Comparison of ENCODE assay signal across 8 cellular contexts in genomic region chr7:35800718-35801391, GRCh38. TPM values are rescaled to one million over a fixed set of nuclear protein-coding genes. Genes with fewer than 3 reads are reported as not detected.
DNase-seq lines count a peak whose midpoint lies in the region; ATAC-seq and TF ChIP-seq lines count a peak whose summit lies in the region.

TSS of gene SEPTIN7 (plus strand) at chr7:35801057. CDS start at chr7:35801210, 153 bp downstream.

- TF ChIP-seq CTCF in LNCaP clone FGC (IDR thresholded peaks at IDR 0.05; ENCODE audit: control insufficient read depth, extremely low read depth, insufficient read depth): no peak
- no peak for TF ChIP-seq CTCF in RWPE1 (conservative IDR thresholded peaks at IDR 0.05; ENCODE audit: low read depth)

- intact Hi-C loops in naive thymus-derived CD4-positive, alpha-beta T cell (cut with micrococcal nuclease): loop anchor here (1.0 to 10.0 kb wide), 20 partner anchors 15 to 1646 kb away; partner anchors contain the start of genes DPY19L1 (in 2 of the 2), EEPD1 (in 2 of the 2), ELMO1 (in 2 of the 2) and HERPUD2 (in 2 of the 2)

- peak within 1 kb of the TSS; percentile 95 for H3K4me3 Mint-ChIP-seq in activated T-helper 17 cell treated with anti-CD3 and anti-CD28 coated beads, Interleukin-2, amount 50 U/mL, for 72 hours
- peak within 1 kb of the TSS; percentile 78 to 98 (median 93) for H3K4me3 Mint-ChIP-seq in naive thymus-derived CD4-positive, alpha-beta T cell
- peak within 1 kb of the TSS; percentile 94 to 99 for H3K4me3 Mint-ChIP-seq in stimulated activated naive B cell treated with anti-CD40 and anti-IgM and Interleukin-4, amounts not matched to agents 10 μg/mL and 1 μg/mL and 100 μg/mL, for 72 hours

- H3K36me3 Mint-ChIP-seq in activated T-helper 17 cell treated with anti-CD3 and anti-CD28 coated beads, Interleukin-2, amount 50 U/mL, for 72 hours (ENCODE audit: low read depth): peaks cover 41% of the 10 kb centered on the region
- H3K36me3 Mint-ChIP-seq in naive thymus-derived CD4-positive, alpha-beta T cell: peaks cover 0 to 11% (median 5%) of the 10 kb centered on the region in 5 donors
- peaks cover 28 to 47% of the 10 kb centered on the region in 2 donors for H3K36me3 Mint-ChIP-seq in stimulated activated naive B cell treated with anti-CD40 and anti-IgM and Interleukin-4, amounts not matched to agents 10 μg/mL and 1 μg/mL and 100 μg/mL, for 72 hours

- no peaks in the 10 kb centered on the region for H3K9me3 Mint-ChIP-seq in activated T-helper 17 cell treated with anti-CD3 and anti-CD28 coated beads, Interleukin-2, amount 50 U/mL, for 72 hours
- no peaks in the 10 kb centered on the region for H3K9me3 Mint-ChIP-seq in naive thymus-derived CD4-positive, alpha-beta T cell
- no peaks in the 10 kb centered on the region for H3K9me3 Mint-ChIP-seq in stimulated activated naive B cell treated with anti-CD40 and anti-IgM and Interleukin-4, amounts not matched to agents 10 μg/mL and 1 μg/mL and 100 μg/mL, for 72 hours

- H3K4me1 Mint-ChIP-seq in activated T-helper 17 cell treated with anti-CD3 and anti-CD28 coated beads, Interleukin-2, amount 50 U/mL, for 72 hours: peaks cover 27% of the 10 kb centered on the region
- peaks cover 39 to 54% (median 47%) of the 10 kb centered on the region in 7 donors for H3K4me1 Mint-ChIP-seq in naive thymus-derived CD4-positive, alpha-beta T cell
- H3K4me1 Mint-ChIP-seq in stimulated activated naive B cell treated with anti-CD40 and anti-IgM and Interleukin-4, amounts not matched to agents 10 μg/mL and 1 μg/mL and 100 μg/mL, for 72 hours: peaks cover 37 to 65% of the 10 kb centered on the region in 2 donors

- DNase-seq in Daoy (ENCODE audit: low read depth) (peak; percentile 100), GOT3 (lab: John Stamatoyannopoulos, UW) (peak; percentile 98), LNCaP clone FGC (ENCODE audit: low read depth) (peak; percentile 96), RWPE1 (ENCODE audit: low spot score) (peak; percentile 97), fibroblast of gingiva (ENCODE audit: low read depth) (peak; percentile 99)
- peak; percentile 97 to 99 (median 99) for DNase-seq in naive thymus-derived CD4-positive, alpha-beta T cell
- peak; percentile 100 for DNase-seq in stimulated activated naive B cell treated with anti-CD40 and anti-IgM and Interleukin-4, amounts not matched to agents 10 μg/mL and 1 μg/mL and 100 μg/mL, for 72 hours

- H3K4me1 ChIP-seq in naive thymus-derived CD4-positive, alpha-beta T cell (ENCODE audit: control insufficient read depth in 2 of 2, insufficient read depth in 2 of 2, low read length in 2 of 2): peaks cover 30 to 42% of the 10 kb centered on the region in 2 donors

- peak; percentile 90 for ATAC-seq in activated T-helper 17 cell treated with anti-CD3 and anti-CD28 coated beads, Interleukin-2, amount 50 U/mL, for 72 hours (replicated peaks)
- ATAC-seq in naive thymus-derived CD4-positive, alpha-beta T cell: peak; percentile 96
- ATAC-seq in stimulated activated naive B cell treated with anti-CD40 and anti-IgM and Interleukin-4, amounts not matched to agents 10 μg/mL and 1 μg/mL and 100 μg/mL, for 72 hours (replicated peaks): peak; percentile 85 to 89

- peak within 1 kb of the TSS; percentile 89 for H3K27ac Mint-ChIP-seq in activated T-helper 17 cell treated with anti-CD3 and anti-CD28 coated beads, Interleukin-2, amount 50 U/mL, for 72 hours
- peak within 1 kb of the TSS; percentile 96 to 100 (median 99) for H3K27ac Mint-ChIP-seq in naive thymus-derived CD4-positive, alpha-beta T cell
- H3K27ac Mint-ChIP-seq in stimulated activated naive B cell treated with anti-CD40 and anti-IgM and Interleukin-4, amounts not matched to agents 10 μg/mL and 1 μg/mL and 100 μg/mL, for 72 hours: peak within 1 kb of the TSS; percentile 99

- no peaks in the 10 kb centered on the region for H3K9me3 ChIP-seq in naive thymus-derived CD4-positive, alpha-beta T cell (ENCODE audit: control insufficient read depth in 2 of 3, low read length in 3 of 3)

- peaks cover 0 to 9% (median 0%) of the 10 kb centered on the region in 3 experiments for H3K36me3 ChIP-seq in naive thymus-derived CD4-positive, alpha-beta T cell (ENCODE audit: control insufficient read depth in 2 of 3, insufficient read depth in 3 of 3, low read length in 3 of 3)

- peak within 1 kb of the TSS; percentile 84 for H3K4me3 ChIP-seq in LNCaP clone FGC (ENCODE audit: low read depth, low read length)
- H3K4me3 ChIP-seq in naive thymus-derived CD4-positive, alpha-beta T cell (ENCODE audit: low read length): peak within 1 kb of the TSS; percentile 94

- peak within 1 kb of the TSS; percentile 99 for H3K27ac ChIP-seq in RWPE1
- H3K27ac ChIP-seq in naive thymus-derived CD4-positive, alpha-beta T cell (ENCODE audit: low read depth, low read length): peak within 1 kb of the TSS; percentile 96

- POLR2A ChIA-PET in RWPE1 (lab: Yijun Ruan, JAX; ENCODE audit: low non-redundant PET): interaction anchor here (0.5 to 1.0 kb wide), 4 partner anchors 66 to 553 kb away, joined by 3 to 4 read pairs (median 4); no protein-coding TSS in a partner anchor
- POLR2A ChIA-PET in naive thymus-derived CD4-positive, alpha-beta T cell (lab: Charles Lee): interaction anchor here (0.6 to 5.9 kb wide), 32 partner anchors 8 to 487 kb away, joined by 3 to 110 read pairs (median 4); partner anchors contain the start of gene HERPUD2

- H3K27me3 ChIP-seq in naive thymus-derived CD4-positive, alpha-beta T cell (ENCODE audit: control insufficient read depth in 2 of 2, insufficient read depth in 2 of 2, low read length in 2 of 2): no peaks in the 10 kb centered on the region

- CTCF ChIA-PET in RWPE1 (lab: Yijun Ruan, JAX): interaction anchor here (0.7 to 1.4 kb wide), 3 partner anchors 92 to 1541 kb away, joined by 3 to 5 read pairs (median 3); no protein-coding TSS in a partner anchor
- CTCF ChIA-PET in naive thymus-derived CD4-positive, alpha-beta T cell (lab: Charles Lee): interaction anchor here (0.5 to 3.3 kb wide), 10 partner anchors 12 to 106 kb away, joined by 3 to 13 read pairs (median 3); partner anchors contain the start of gene HERPUD2

- no peaks in the 10 kb centered on the region for H3K27me3 Mint-ChIP-seq in activated T-helper 17 cell treated with anti-CD3 and anti-CD28 coated beads, Interleukin-2, amount 50 U/mL, for 72 hours
- H3K27me3 Mint-ChIP-seq in naive thymus-derived CD4-positive, alpha-beta T cell: no peaks in the 10 kb centered on the region
- H3K27me3 Mint-ChIP-seq in stimulated activated naive B cell treated with anti-CD40 and anti-IgM and Interleukin-4, amounts not matched to agents 10 μg/mL and 1 μg/mL and 100 μg/mL, for 72 hours: no peaks in the 10 kb centered on the region

RNA-seq across cellular contexts. Expression of gene SEPTIN7, which starts in this region (rescaled TPM):
- 543 and 627 TPM in 2 replicates for total RNA-seq in Daoy (2014; rRNA removed; shearing (Covaris generic))
- total RNA-seq in activated T-helper 17 cell treated with anti-CD3 and anti-CD28 coated beads, Interleukin-2, amount 50 U/mL, for 72 hours: 100 to 1,000 TPM; 220 to 231 TPM
- 100 to 1,000 TPM; 174 to 235 (median 193) TPM for total RNA-seq in naive thymus-derived CD4-positive, alpha-beta T cell
- polyA plus RNA-seq in naive thymus-derived CD4-positive, alpha-beta T cell: 100 to 1,000 TPM; 405 to 566 TPM

Comparison
In these comparisons a context has a peak if more than half of its experiments do, and no peak if none do; other contexts are left out.
1. Peak in every context shown above with its lines: DNase-seq, ATAC-seq, H3K4me3 ChIP-seq and H3K27ac ChIP-seq.